ENCODE assay signal across 8 cellular contexts in the genomic region with DNA sequence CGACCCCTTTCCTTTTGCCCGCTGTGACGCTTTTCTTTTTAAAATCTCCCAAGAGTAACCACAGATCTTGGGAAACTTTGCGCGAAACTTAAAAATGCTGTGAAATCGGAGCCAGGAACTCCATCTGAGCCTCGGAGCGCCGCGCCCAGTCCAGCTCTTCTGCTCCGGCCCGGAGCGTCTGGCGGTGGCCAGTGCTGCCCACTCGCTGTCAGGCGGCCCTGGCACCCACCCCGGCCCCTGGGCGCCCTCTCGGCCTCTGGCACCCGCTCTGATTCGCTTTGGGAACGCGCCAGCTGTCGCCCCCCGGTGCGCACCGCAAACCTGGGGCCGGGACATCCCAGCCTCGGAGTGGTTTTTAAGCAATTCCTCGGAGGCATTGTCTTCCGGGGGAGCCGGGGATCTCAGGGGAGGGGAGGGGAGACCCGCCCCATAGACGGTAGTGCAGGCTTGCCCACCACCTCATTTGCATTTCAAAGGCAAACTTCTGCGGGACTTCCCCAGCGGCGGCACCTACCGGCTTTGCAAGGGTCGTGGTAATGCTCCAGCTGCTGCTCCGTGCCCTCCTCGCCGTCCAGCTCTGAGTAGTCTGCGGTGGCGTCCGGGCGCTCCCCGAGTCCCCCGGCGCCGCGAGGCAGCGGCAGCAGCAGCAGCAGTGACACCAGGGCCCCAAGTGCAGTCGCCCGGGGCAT. TPM values are rescaled to one million over a fixed set of nuclear protein-coding genes. Genes with fewer than 3 reads are reported as not detected.
DNase-seq lines count a peak whose midpoint lies in the region; ATAC-seq and TF ChIP-seq lines count a peak whose summit lies in the region.

No MANE protein-coding gene starts in this region.

- CTCF ChIA-PET in activated CD4-positive, alpha-beta T cell treated with anti-CD3 and anti-CD28 coated beads, Interleukin-2, amount 10 ng/mL, durations not matched to agents 7 days and 5 days (lab: Charles Lee) = interaction anchor here (1.0 to 2.6 kb wide), 3 partner anchors 15 to 23 kb away, joined by 3 to 11 read pairs (median 8); no protein-coding TSS in a partner anchor

- peak overlapping the region; percentile 85 for H2AFZ ChIP-seq in neural progenitor cell (replicated peaks)

- no peaks in the 10 kb centered on the region for H3K9me3 Mint-ChIP-seq in activated CD4-positive, alpha-beta T cell treated with anti-CD3 and anti-CD28 coated beads, Interleukin-2, amount 10 ng/mL, durations not matched to agents 7 days and 5 days
- no peaks in the 10 kb centered on the region for H3K9me3 Mint-ChIP-seq in neural progenitor cell

- peak overlapping the region; percentile 94 for H3K4me2 ChIP-seq in neural progenitor cell

- peaks cover 47% of the 10 kb centered on the region for H3F3A ChIP-seq in neural progenitor cell (ENCODE audit: low read depth)

- peaks cover 17% of the 10 kb centered on the region for H3K4me1 Mint-ChIP-seq in activated CD4-positive, alpha-beta T cell treated with anti-CD3 and anti-CD28 coated beads, Interleukin-2, amount 10 ng/mL, durations not matched to agents 7 days and 5 days
- peaks cover 45% of the 10 kb centered on the region for H3K4me1 Mint-ChIP-seq in neural progenitor cell

- peaks cover 61% of the 10 kb centered on the region for H3K27me3 Mint-ChIP-seq in activated CD4-positive, alpha-beta T cell treated with anti-CD3 and anti-CD28 coated beads, Interleukin-2, amount 10 ng/mL, durations not matched to agents 7 days and 5 days
- peaks cover 22% of the 10 kb centered on the region for H3K27me3 Mint-ChIP-seq in neural progenitor cell (ENCODE audit: insufficient read depth, low read depth)

- H3K79me2 ChIP-seq in neural progenitor cell (ENCODE audit: low read depth) = no peaks in the 10 kb centered on the region

- H3K9ac ChIP-seq in neural progenitor cell = no peak overlapping the region

- peak; percentile 26 to 58 for ATAC-seq in activated CD4-positive, CD25-positive, alpha-beta regulatory T cell treated with anti-CD3 and anti-CD28 coated beads, Interleukin-2, amount 50 U/mL, for 24 hours
- peak; percentile 30 for ATAC-seq in HG02973 (IDR thresholded peaks at IDR 0.05; ENCODE audit: unreplicated experiment)

- H3K27ac ChIP-seq in neural progenitor cell = peak overlapping the region; percentile 11

- POLR2A ChIA-PET in activated CD4-positive, alpha-beta T cell treated with anti-CD3 and anti-CD28 coated beads, Interleukin-2, amount 10 ng/mL, durations not matched to agents 7 days and 5 days (lab: Charles Lee) = no interaction called here

- H3K36me3 Mint-ChIP-seq in activated CD4-positive, alpha-beta T cell treated with anti-CD3 and anti-CD28 coated beads, Interleukin-2, amount 10 ng/mL, durations not matched to agents 7 days and 5 days (ENCODE audit: low read depth) = peaks cover 9% of the 10 kb centered on the region
- no peaks in the 10 kb centered on the region for H3K36me3 Mint-ChIP-seq in neural progenitor cell

- no peak overlapping the region for H3K27ac Mint-ChIP-seq in activated CD4-positive, alpha-beta T cell treated with anti-CD3 and anti-CD28 coated beads, Interleukin-2, amount 10 ng/mL, durations not matched to agents 7 days and 5 days
- H3K27ac Mint-ChIP-seq in neural progenitor cell = no peak overlapping the region

- H3K4me3 Mint-ChIP-seq in activated CD4-positive, alpha-beta T cell treated with anti-CD3 and anti-CD28 coated beads, Interleukin-2, amount 10 ng/mL, durations not matched to agents 7 days and 5 days = peak overlapping the region; percentile 64
- peak overlapping the region; percentile 88 for H3K4me3 Mint-ChIP-seq in neural progenitor cell

- H3K27me3 ChIP-seq in neural progenitor cell = peaks cover 37% of the 10 kb centered on the region

- peaks cover 9% of the 10 kb centered on the region for H4K20me1 ChIP-seq in neural progenitor cell (ENCODE audit: low read depth)

- H3K4me1 ChIP-seq in neural progenitor cell = peaks cover 16% of the 10 kb centered on the region

- no peak for DNase-seq in activated CD4-positive, CD25-positive, alpha-beta regulatory T cell treated with anti-CD3 and anti-CD28 coated beads, Interleukin-2, amount 50 U/mL, for 72 hours
- DNase-seq in activated CD4-positive, alpha-beta T cell treated with anti-CD3 and anti-CD28 coated beads, Interleukin-2, amount 10 ng/mL, durations not matched to agents 7 days and 5 days = peak; percentile 37
- peak; percentile 24 for DNase-seq in fibroblast of gingiva (ENCODE audit: low read depth)
- DNase-seq in neural progenitor cell (ENCODE audit: low spot score) = peak; percentile 55
- DNase-seq in occipital lobe (lab: John Stamatoyannopoulos, UW) = no peak
- no peak for DNase-seq in DMS114 treated with DMSO at 0.1 percent for 48 hours (lab: John Stamatoyannopoulos, UW; ENCODE audit: unreplicated experiment)

- H3K9me3 ChIP-seq in neural progenitor cell (ENCODE audit: low read depth) = no peaks in the 10 kb centered on the region

- no peak for TF ChIP-seq CTCF in neural progenitor cell (IDR thresholded peaks at IDR 0.05)

- H3K36me3 ChIP-seq in neural progenitor cell = no peaks in the 10 kb centered on the region

- peak overlapping the region; percentile 67 for H3K4me3 ChIP-seq in neural progenitor cell

RNA-seq across cellular contexts. Expression of a gene that starts 0.6 kb away (rescaled TPM):
- under 1 TPM in 1 of 2 experiments, not detected in 1; 0.17 TPM for total RNA-seq in activated CD4-positive, alpha-beta T cell treated with anti-CD3 and anti-CD28 coated beads, Interleukin-2, amount 10 ng/mL, durations not matched to agents 7 days and 5 days
- 0.22 and 1.3 TPM in 2 replicates for total RNA-seq in neural progenitor cell (ENCODE audit: low replicate concordance)
- total RNA-seq in occipital lobe = 0.78 TPM

Comparison
In these comparisons a context has a peak if more than half of its experiments do, and no peak if none do; other contexts are left out.
1. DNase-seq: peak in activated CD4-positive, alpha-beta T cell treated with anti-CD3 and anti-CD28 coated beads, Interleukin-2, amount 10 ng/mL, durations not matched to agents 7 days and 5 days (single experiment), fibroblast of gingiva (single experiment) and neural progenitor cell (single experiment); none in activated CD4-positive, CD25-positive, alpha-beta regulatory T cell treated with anti-CD3 and anti-CD28 coated beads, Interleukin-2, amount 50 U/mL, for 72 hours (single experiment), occipital lobe (single experiment) and DMS114 treated with DMSO at 0.1 percent for 48 hours (single experiment).